ENCODE assay signal across 23 cellular contexts in genomic region chr22:34160117-34160758, GRCh38.
DNase-seq lines count a peak whose midpoint lies in the region; ATAC-seq and TF ChIP-seq lines count a peak whose summit lies in the region.
"Had no signal": no experiment of that assay in that cellular context is flagged by ENCODE, and none has a peak within 500 bp of the region (broad histone marks: within the 10 kb centered on the region; RNA-seq: fewer than 3 reads in every experiment).

No MANE protein-coding gene starts in this region.

- H3K27ac ChIP-seq in neural progenitor cell: peak overlapping the region; percentile 85
- H3K27ac ChIP-seq: BLaER1, GM23248 had no signal

- no peak for TF ChIP-seq CTCF in neural progenitor cell (IDR thresholded peaks at IDR 0.05)

- ATAC-seq in GM18909 (IDR thresholded peaks at IDR 0.05; ENCODE audit: poor library complexity, unreplicated experiment): no peak
- ATAC-seq: HCT116, HepG2 had no signal

- H3K27me3 ChIP-seq in H7 (ENCODE audit: control insufficient read depth, insufficient read depth, low read length): no peaks in the 10 kb centered on the region
- H3K27me3 ChIP-seq in neural progenitor cell: peaks cover 11% of the 10 kb centered on the region
- H3K27me3 ChIP-seq: BLaER1 had no signal

- no peak overlapping the region for H3K9ac ChIP-seq in neural progenitor cell
- H3K9ac ChIP-seq: BLaER1, GM23248 had no signal

- H3K4me3 ChIP-seq in H7 (ENCODE audit: insufficient read depth, low read depth, low read length) (no peak overlapping the region), neural progenitor cell (peak overlapping the region; percentile 16)
- H3K4me3 ChIP-seq: BLaER1, GM23248 had no signal

- H4K20me1 ChIP-seq in neural progenitor cell (ENCODE audit: low read depth): peaks cover 9% of the 10 kb centered on the region
- H4K20me1 ChIP-seq: BLaER1 had no signal

- peaks cover 18% of the 10 kb centered on the region for H3K27me3 Mint-ChIP-seq in neural progenitor cell (ENCODE audit: insufficient read depth, low read depth)
- H3K27me3 Mint-ChIP-seq: CD4-positive, CD25-positive, alpha-beta regulatory T cell had no signal

- H3K79me2 ChIP-seq in neural progenitor cell (ENCODE audit: low read depth): no peaks in the 10 kb centered on the region

- H3K9me3 Mint-ChIP-seq in neural progenitor cell: no peaks in the 10 kb centered on the region

- H3K9me3 ChIP-seq in neural progenitor cell (ENCODE audit: low read depth): no peaks in the 10 kb centered on the region
- H3K9me3 ChIP-seq: BLaER1 had no signal

- H3K36me3 Mint-ChIP-seq in neural progenitor cell: no peaks in the 10 kb centered on the region
- H3K36me3 Mint-ChIP-seq: CD4-positive, CD25-positive, alpha-beta regulatory T cell had no signal

- no peak overlapping the region for H2AFZ ChIP-seq in neural progenitor cell (replicated peaks)
- H2AFZ ChIP-seq: GM23248 had no signal

- H3K27ac Mint-ChIP-seq in neural progenitor cell: no peak overlapping the region
- H3K27ac Mint-ChIP-seq: CD4-positive, CD25-positive, alpha-beta regulatory T cell had no signal

- peaks cover 39% of the 10 kb centered on the region for H3K4me1 Mint-ChIP-seq in neural progenitor cell
- H3K4me1 Mint-ChIP-seq: CD4-positive, CD25-positive, alpha-beta regulatory T cell had no signal

- peaks cover 29% of the 10 kb centered on the region for H3F3A ChIP-seq in neural progenitor cell (ENCODE audit: low read depth)

- peak overlapping the region; percentile 70 for H3K4me2 ChIP-seq in neural progenitor cell
- H3K4me2 ChIP-seq: BLaER1 had no signal

- no peaks in the 10 kb centered on the region for H3K36me3 ChIP-seq in H7 (replicated peaks; ENCODE audit: control insufficient read depth, insufficient read depth, low read length)
- H3K36me3 ChIP-seq in neural progenitor cell: no peaks in the 10 kb centered on the region
- H3K36me3 ChIP-seq: BLaER1 had no signal

- DNase-seq in H7 (peak; percentile 17), ecto neural progenitor cell (ENCODE audit: low spot score) (peak; percentile 47), iPS DF 4.7 (ENCODE audit: extremely low read depth, low spot score) (peak; percentile 16), neural progenitor cell (ENCODE audit: low spot score) (peak; percentile 62), NCI-H2029 treated with DMSO at 0.1 percent for 48 hours (lab: John Stamatoyannopoulos, UW) (no peak), SKM-1 (lab: John Stamatoyannopoulos, UW; ENCODE audit: unreplicated experiment) (no peak)
- DNase-seq: CD4-positive, CD25-positive, alpha-beta regulatory T cell; DMS153; DND-41; GM23248; Karpas-422; NCI-H1092; NCI-H1436 treated with DMSO at 0.1 percent for 48 hours; NCI-H187 treated with DMSO at 0.1 percent for 48 hours; NCI-H2107; NCI-H524; NCI-H774; Right ventricle myocardium superior; RPMI8226 had no signal

- peaks cover 34% of the 10 kb centered on the region for H3K4me1 ChIP-seq in neural progenitor cell
- H3K4me1 ChIP-seq: BLaER1 had no signal

- H3K4me3 Mint-ChIP-seq in neural progenitor cell: no peak overlapping the region
- H3K4me3 Mint-ChIP-seq: CD4-positive, CD25-positive, alpha-beta regulatory T cell had no signal

Comparison
In these comparisons a context has a peak if more than half of its experiments do, and no peak if none do; other contexts are left out.
1. DNase-seq: peak in H7 (single experiment), ecto neural progenitor cell (single experiment), iPS DF 4.7 (single experiment) and neural progenitor cell (single experiment); none in NCI-H2029 treated with DMSO at 0.1 percent for 48 hours (single experiment) and SKM-1 (single experiment).